In the genomic region with DNA sequence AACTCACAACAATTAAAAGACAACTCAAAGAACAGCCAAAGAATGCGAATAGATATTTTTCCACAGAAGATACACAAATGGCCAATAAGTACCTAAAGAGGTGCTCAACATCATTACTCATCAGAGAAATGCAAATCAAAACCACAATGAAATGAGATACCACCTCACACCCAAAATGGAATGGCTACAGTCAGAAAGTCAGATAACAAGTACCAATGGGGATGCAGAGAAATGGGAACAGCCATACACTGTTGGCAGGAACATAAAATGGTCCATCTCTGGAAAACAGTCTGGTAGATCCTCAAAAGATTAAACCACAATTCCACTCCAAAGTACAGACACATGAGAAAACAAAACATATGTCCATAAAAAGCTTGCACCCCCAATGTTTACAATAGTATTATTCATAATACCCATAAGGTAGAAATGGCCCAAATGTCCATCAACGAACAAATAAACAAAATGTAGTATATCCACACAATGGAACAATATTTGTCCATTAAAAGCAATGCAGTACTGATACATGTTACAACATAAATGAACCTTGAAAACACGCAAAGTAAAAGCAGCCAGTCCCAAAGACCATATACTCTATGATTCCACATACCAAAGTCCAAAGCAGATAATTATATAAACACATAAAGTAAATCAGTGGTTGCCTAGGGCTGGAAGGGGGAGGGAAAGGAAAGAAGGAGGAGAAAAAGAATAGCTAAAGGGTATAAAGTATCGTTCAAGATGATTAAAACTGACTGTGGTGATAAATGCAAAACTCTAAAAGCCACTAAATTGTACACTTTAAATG, we compare ENCODE assay signal across 16 cellular contexts. TPM values are rescaled to one million over a fixed set of nuclear protein-coding genes. Genes with fewer than 3 reads are reported as not detected.
DNase-seq lines count a peak whose midpoint lies in the region; ATAC-seq and TF ChIP-seq lines count a peak whose summit lies in the region.
"Had no signal": no experiment of that assay in that cellular context is flagged by ENCODE, and none has a peak within 500 bp of the region (broad histone marks: within the 10 kb centered on the region; RNA-seq: fewer than 3 reads in every experiment).

No MANE protein-coding gene starts in this region.

- TF ChIP-seq CTCF in WTC11 (IDR thresholded peaks at IDR 0.05) = no peak

- peak; percentile 36 for ATAC-seq in GM19043 (IDR thresholded peaks at IDR 0.05; ENCODE audit: low read depth, unreplicated experiment)
- no peak for ATAC-seq in WTC11
- peak; percentile 67 for ATAC-seq in left lobe of liver
- ATAC-seq in GM19452 (IDR thresholded peaks at IDR 0.05; ENCODE audit: unreplicated experiment) = no peak

- POLR2A ChIA-PET in WTC11 (lab: Charles Lee) = no interaction called here

- 0 out of 2 replicates have a peak overlapping the region, but pooled peaks have one; percentile 1 for H3K27ac Mint-ChIP-seq in WTC11
- H3K27ac Mint-ChIP-seq: activated naive CD8-positive, alpha-beta T cell treated with anti-CD3 and anti-CD28 coated beads, Interleukin-2, amount 10 ng/mL, durations not matched to agents 7 days and 5 days had no signal

- H3K4me3 Mint-ChIP-seq in WTC11 = no peak overlapping the region
- H3K4me3 Mint-ChIP-seq: activated naive CD8-positive, alpha-beta T cell treated with anti-CD3 and anti-CD28 coated beads, Interleukin-2, amount 10 ng/mL, durations not matched to agents 7 days and 5 days had no signal

- peaks cover 17% of the 10 kb centered on the region for H3K36me3 Mint-ChIP-seq in WTC11

- H3K27me3 Mint-ChIP-seq in WTC11 (ENCODE audit: low read depth) = no peaks in the 10 kb centered on the region
- H3K27me3 Mint-ChIP-seq: activated naive CD8-positive, alpha-beta T cell treated with anti-CD3 and anti-CD28 coated beads, Interleukin-2, amount 10 ng/mL, durations not matched to agents 7 days and 5 days had no signal

- H3K4me1 Mint-ChIP-seq in WTC11 = peaks cover 30% of the 10 kb centered on the region

- DNase-seq in ELR (ENCODE audit: low read depth) = peak; percentile 24
- DNase-seq in WTC11 (ENCODE audit: low spot score) = no peak
- no peak for DNase-seq in left lobe of liver (ENCODE audit: low spot score)
- no peak for DNase-seq in T-helper 1 cell
- no peak for DNase-seq in NCI-H146 (lab: John Stamatoyannopoulos, UW)
- no peak for DNase-seq in NK-92 treated with Interleukin-12 subunit alpha and Interleukin-12 subunit beta, amount 100 ng/mL, for 24 hours (lab: John Stamatoyannopoulos, UW)
- DNase-seq: activated naive CD8-positive, alpha-beta T cell treated with anti-CD3 and anti-CD28 coated beads, Interleukin-2, amount 10 ng/mL, durations not matched to agents 7 days and 5 days; dorsolateral prefrontal cortex; left ventricle myocardium inferior; NCI-H69; nucleus accumbens; SIG-M5; stimulated activated CD4-positive, alpha-beta T cell treated with anti-CD3 and anti-CD28 coated beads, Interleukin-15, amount 100 ng/mL, for 24 hours; WERI-Rb-1 had no signal

- CTCF ChIA-PET in WTC11 (lab: Charles Lee) = interaction anchor here (0.6 to 0.8 kb wide), 2 partner anchors 19 to 187 kb away, joined by 3 to 4 read pairs; no protein-coding TSS in a partner anchor

- peaks cover 12% of the 10 kb centered on the region for H3K9me3 Mint-ChIP-seq in WTC11

TF ChIP-seq in WTC11, 78 proteins besides CTCF, POLR2A, EP300 and RAD21:
- TF ChIP-seq, protein P1, sequence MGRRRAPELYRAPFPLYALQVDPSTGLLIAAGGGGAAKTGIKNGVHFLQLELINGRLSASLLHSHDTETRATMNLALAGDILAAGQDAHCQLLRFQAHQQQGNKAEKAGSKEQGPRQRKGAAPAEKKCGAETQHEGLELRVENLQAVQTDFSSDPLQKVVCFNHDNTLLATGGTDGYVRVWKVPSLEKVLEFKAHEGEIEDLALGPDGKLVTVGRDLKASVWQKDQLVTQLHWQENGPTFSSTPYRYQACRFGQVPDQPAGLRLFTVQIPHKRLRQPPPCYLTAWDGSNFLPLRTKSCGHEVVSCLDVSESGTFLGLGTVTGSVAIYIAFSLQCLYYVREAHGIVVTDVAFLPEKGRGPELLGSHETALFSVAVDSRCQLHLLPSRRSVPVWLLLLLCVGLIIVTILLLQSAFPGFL (CRISPR knock-in tag; IDR thresholded peaks at IDR 0.05; ENCODE audit: borderline replicate concordance) = no peak
- TF ChIP-seq PRRX2 (CRISPR knock-in tag; IDR thresholded peaks at IDR 0.05) (no peak), TCF7 (CRISPR knock-in tag; IDR thresholded peaks at IDR 0.05; ENCODE audit: low read depth) (no peak)

RNA-seq across cellular contexts. Expression of a gene that starts 19.6 kb away (rescaled TPM):
- total RNA-seq in WTC11 (2021) (23.1 to 26.1 TPM (median 25.1 TPM) in 3 replicates), left lobe of liver (11.5 TPM)

Comparison
In these comparisons a context has a peak if more than half of its experiments do, and no peak if none do; other contexts are left out.
1. ATAC-seq: peak in GM19043 (single experiment) and left lobe of liver (single experiment); none in WTC11 (single experiment) and GM19452 (single experiment).